ENCODE assay signal across 10 cellular contexts in genomic region chr2:84858123-84858522, GRCh38. TPM values are rescaled to one million over a fixed set of nuclear protein-coding genes. Genes with fewer than 3 reads are reported as not detected.
DNase-seq lines count a peak whose midpoint lies in the region; ATAC-seq, FAIRE-seq and TF ChIP-seq lines count a peak whose summit lies in the region.
"Had no signal": no experiment of that assay in that cellular context is flagged by ENCODE, and none has a peak within 500 bp of the region (broad histone marks: within the 10 kb centered on the region; RNA-seq: fewer than 3 reads in every experiment).

No MANE protein-coding gene starts in this region.

- H3K4me3 ChIP-seq in A549, result no peak overlapping the region
- H3K4me3 ChIP-seq in PC-3 (ENCODE audit: low read length), result no peak overlapping the region
- no peak overlapping the region for H3K4me3 ChIP-seq in fibroblast of lung (replicated peaks in 1 of 4; ENCODE audit: control extremely low read depth in 1 of 4, insufficient read depth in 1 of 4, low read depth in 3 of 4, low read length in 4 of 4)

- H3K27ac Mint-ChIP-seq in CD4-positive, alpha-beta T cell, result peak overlapping the region; percentile 94
- H3K27ac Mint-ChIP-seq: stimulated activated naive B cell treated with anti-CD40 and anti-IgM and Interleukin-4, amounts not matched to agents 10 μg/mL and 1 μg/mL and 100 μg/mL, for 72 hours had no signal

- CTCF ChIA-PET in A549 (lab: Yijun Ruan, JAX), result interaction anchor here (0.5 to 1.8 kb wide), 6 partner anchors 9 to 366 kb away, joined by 3 to 5 read pairs (median 4); no protein-coding TSS in a partner anchor
- CTCF ChIA-PET in CD4-positive, alpha-beta T cell (lab: Charles Lee), result interaction anchor here (0.9 to 2.7 kb wide), 2 partner anchors 20 to 68 kb away, joined by 3 to 14 read pairs; no protein-coding TSS in a partner anchor
- CTCF ChIA-PET in PC-3 (lab: Charles Lee), result no interaction called here

- H3K9ac ChIP-seq in PC-3 (ENCODE audit: low read length) (no peak overlapping the region), fibroblast of lung (ENCODE audit: insufficient read depth, low read length) (no peak overlapping the region)

- no TSS peak for BruUV-seq in PC-3 (replicated peaks; lab: Mats Ljungman, UMichigan)

- H3K4me1 ChIP-seq in A549 (no peaks in the 10 kb centered on the region), PC-3 (ENCODE audit: insufficient read depth, low read length) (no peaks in the 10 kb centered on the region), fibroblast of lung (ENCODE audit: control insufficient read depth, extremely low read depth, insufficient read depth, low read length) (no peaks in the 10 kb centered on the region)

- H3K27me3 Mint-ChIP-seq in CD4-positive, alpha-beta T cell, result no peaks in the 10 kb centered on the region
- H3K27me3 Mint-ChIP-seq: stimulated activated naive B cell treated with anti-CD40 and anti-IgM and Interleukin-4, amounts not matched to agents 10 μg/mL and 1 μg/mL and 100 μg/mL, for 72 hours had no signal

- intact Hi-C loops in CD4-positive, alpha-beta T cell (cut with DNase I, micrococcal nuclease), result loop anchor here in 1 of 2 experiments (5.0 kb wide), 1 partner anchor 206 kb away; no protein-coding TSS in a partner anchor
- intact Hi-C loops in PC-3 (cut with micrococcal nuclease), result no loop called here

- POLR2A ChIA-PET in A549 (lab: Yijun Ruan, JAX), result no interaction called here
- POLR2A ChIA-PET in CD4-positive, alpha-beta T cell (lab: Charles Lee), result interaction anchor here (0.8 to 9.8 kb wide), 12 partner anchors 10 to 205 kb away, joined by 3 to 132 read pairs (median 6); partner anchors contain the start of gene TRABD2A
- POLR2A ChIA-PET in PC-3 (lab: Charles Lee; ENCODE audit: unreplicated experiment), result no interaction called here

- no peaks in the 10 kb centered on the region for H3K9me2 ChIP-seq in PC-3 (replicated peaks; ENCODE audit: low read length)

- peak in 1 of 2 experiments; percentile 27; a peak in 1 of 6 replicates for ATAC-seq in A549
- no peak for ATAC-seq in CD4-positive, alpha-beta T cell (ENCODE audit: poor library complexity)
- no peak for ATAC-seq in PC-3
- ATAC-seq in GM19452 (IDR thresholded peaks at IDR 0.05; ENCODE audit: unreplicated experiment), result no peak
- ATAC-seq: stimulated activated naive B cell treated with anti-CD40 and anti-IgM and Interleukin-4, amounts not matched to agents 10 μg/mL and 1 μg/mL and 100 μg/mL, for 72 hours had no signal

- H3K27ac ChIP-seq in A549, result no peak overlapping the region
- H3K27ac ChIP-seq in CD4-positive, alpha-beta T cell (ENCODE audit: low read depth, low read length), result peak overlapping the region; percentile 69
- no peak overlapping the region for H3K27ac ChIP-seq in PC-3 (ENCODE audit: low read length)
- no peak overlapping the region for H3K27ac ChIP-seq in fibroblast of lung (ENCODE audit: insufficient read depth, low read length)

- peak overlapping the region; percentile 32 for H3K4me3 Mint-ChIP-seq in CD4-positive, alpha-beta T cell
- H3K4me3 Mint-ChIP-seq: stimulated activated naive B cell treated with anti-CD40 and anti-IgM and Interleukin-4, amounts not matched to agents 10 μg/mL and 1 μg/mL and 100 μg/mL, for 72 hours had no signal

- FAIRE-seq in A549 (lab: Jason Lieb, UNC), result no peak
- FAIRE-seq: G401.6 had no signal

- no peaks in the 10 kb centered on the region for H3K36me3 ChIP-seq in PC-3 (ENCODE audit: low read depth, low read length)
- H3K36me3 ChIP-seq in fibroblast of lung (ENCODE audit: control insufficient read depth, insufficient read depth, low read length), result no peaks in the 10 kb centered on the region

- peaks cover 91% of the 10 kb centered on the region for H3K36me3 Mint-ChIP-seq in CD4-positive, alpha-beta T cell (ENCODE audit: low read depth)

- H3F3A ChIP-seq in PC-3 (ENCODE audit: low read length, unreplicated experiment), result no peaks in the 10 kb centered on the region

- TF ChIP-seq EP300 in A549 (IDR thresholded peaks at IDR 0.05), result no peak

- H2AFZ ChIP-seq in PC-3 (ENCODE audit: low read length) (no peak overlapping the region), fibroblast of lung (ENCODE audit: low read length) (no peak overlapping the region)

- no peak for TF ChIP-seq POLR2A in A549 (IDR thresholded peaks at IDR 0.05; ENCODE audit: low read length)

- no peak; the same call in 2 of the 3 replicates for TF ChIP-seq CTCF in A549 (IDR thresholded peaks at IDR 0.05)
- peak; percentile 26 for TF ChIP-seq CTCF in CD4-positive, alpha-beta T cell (IDR thresholded peaks at IDR 0.05)
- TF ChIP-seq CTCF in PC-3 (conservative IDR thresholded peaks at IDR 0.05; ENCODE audit: low read depth, low read length), result peak; percentile 52
- peak; percentile 19 to 35 for TF ChIP-seq CTCF in fibroblast of lung (conservative IDR thresholded peaks at IDR 0.05 in 1 of 2, IDR thresholded peaks at IDR 0.05 in 1 of 2; ENCODE audit: low read depth in 1 of 2, low read length in 2 of 2)

- H3K27me3 ChIP-seq in CD4-positive, alpha-beta T cell (ENCODE audit: control insufficient read depth, insufficient read depth, low read length), result no peaks in the 10 kb centered on the region
- H3K27me3 ChIP-seq in PC-3 (ENCODE audit: low read length) (no peaks in the 10 kb centered on the region), fibroblast of lung (ENCODE audit: control insufficient read depth, insufficient read depth, low read length) (no peaks in the 10 kb centered on the region)

- peaks cover 96% of the 10 kb centered on the region for H3K4me1 Mint-ChIP-seq in CD4-positive, alpha-beta T cell (ENCODE audit: low read depth)

- no peak overlapping the region for H3K4me2 ChIP-seq in A549
- no peak overlapping the region for H3K4me2 ChIP-seq in PC-3 (ENCODE audit: low read length)
- no peak overlapping the region for H3K4me2 ChIP-seq in fibroblast of lung (ENCODE audit: extremely low read depth, insufficient read depth, low read length)

- peaks cover 9% of the 10 kb centered on the region for H3K9me3 Mint-ChIP-seq in CD4-positive, alpha-beta T cell

- DNase-seq in A549 (ENCODE audit: low read depth in 1 of 2, low spot score in 1 of 2), result no peak
- DNase-seq in CD4-positive, alpha-beta T cell, result no peak
- DNase-seq in PC-3, result no peak
- no peak for DNase-seq in fibroblast of lung (ENCODE audit: low read depth in 2 of 2)
- DNase-seq in NCI-H345 (lab: John Stamatoyannopoulos, UW), result no peak
- DNase-seq in D341Med (ENCODE audit: low spot score), result no peak
- no peak for DNase-seq in nucleus accumbens (lab: John Stamatoyannopoulos, UW)
- DNase-seq: stimulated activated naive B cell treated with anti-CD40 and anti-IgM and Interleukin-4, amounts not matched to agents 10 μg/mL and 1 μg/mL and 100 μg/mL, for 72 hours had no signal

- H3K79me2 ChIP-seq in PC-3 (ENCODE audit: low read length), result no peaks in the 10 kb centered on the region
- no peaks in the 10 kb centered on the region for H3K79me2 ChIP-seq in fibroblast of lung (ENCODE audit: control insufficient read depth, insufficient read depth, low read length)

- no peaks in the 10 kb centered on the region for H3K9me3 ChIP-seq in A549
- peaks cover 5% of the 10 kb centered on the region for H3K9me3 ChIP-seq in CD4-positive, alpha-beta T cell (ENCODE audit: control insufficient read depth, low read length)
- no peaks in the 10 kb centered on the region for H3K9me3 ChIP-seq in PC-3 (ENCODE audit: low read length)
- H3K9me3 ChIP-seq in fibroblast of lung (ENCODE audit: control insufficient read depth, insufficient read depth, low read depth, low read length), result no peaks in the 10 kb centered on the region

- no peaks in the 10 kb centered on the region for H4K20me1 ChIP-seq in PC-3 (ENCODE audit: low read length)
- no peaks in the 10 kb centered on the region for H4K20me1 ChIP-seq in fibroblast of lung (ENCODE audit: control insufficient read depth, extremely low read depth, insufficient read depth, low read length)

- peak; percentile 34 to 48; a peak in 3 of 5 replicates for TF ChIP-seq RAD21 in A549 (conservative IDR thresholded peaks at IDR 0.05 in 1 of 2, IDR thresholded peaks at IDR 0.05 in 1 of 2)

- 66% methylated on average over 3 of the region's 3 CpGs for WGBS in A549 (ENCODE audit: missing lambda C conversion rate)

TF ChIP-seq in A549, 52 proteins besides CTCF, POLR2A, EP300 and RAD21:
- TF ChIP-seq CHD2 (IDR thresholded peaks at IDR 0.05; ENCODE audit: low read length, partially characterized antibody), result no peak
- TF ChIP-seq ZFP36 (IDR thresholded peaks at IDR 0.05; ENCODE audit: borderline replicate concordance, partially characterized antibody), result no peak
- peak; percentile 35; the same call in 2 of the 3 replicates for TF ChIP-seq SMC3 (IDR thresholded peaks at IDR 0.05)
- TF ChIP-seq CBX8 (IDR thresholded peaks at IDR 0.05), result no peak
- no peak for TF ChIP-seq MYC (IDR thresholded peaks at IDR 0.05; ENCODE audit: borderline replicate concordance, low read length)

RNA-seq across cellular contexts. Expression of gene TRABD2A, which starts 22.8 kb away (rescaled TPM):
- 6.1 and 8.1 TPM in 2 replicates for polyA plus RNA-seq in A549 (2011; rRNA removed)
- polyA plus RNA-seq in A549 (2012; cell fraction: cytosol; rRNA removed), result 6.3 and 8.3 TPM in 2 replicates
- polyA plus RNA-seq in A549 (2012; cell fraction: nucleus; rRNA removed), result 8.9 and 9.0 TPM in 2 replicates
- polyA plus RNA-seq in A549 (2017; fragmentation: RNase III; extraction: RNeasy Plus Mini Kit Qiagen cat#74134 plus additional on column Dnase treatment), result 7.0 to 7.4 TPM (median 7.1 TPM) in 3 replicates
- 18.1 and 18.9 TPM in 2 replicates for polyA minus RNA-seq in A549 (2011; rRNA and poly(A)+ RNA removed)
- 100 to 1,000 TPM; 166 to 170 TPM for total RNA-seq in CD4-positive, alpha-beta T cell
- 2.0 and 4.0 TPM in 2 replicates for total RNA-seq in PC-3 (2014; rRNA removed)
- total RNA-seq in fibroblast of lung, result 10.8 and 14.4 TPM in 2 replicates
- polyA plus RNA-seq in fibroblast of lung, result 4.4 and 9.8 TPM in 2 replicates
- 3.6 and 8.7 TPM in 2 replicates for polyA plus RNA-seq in fibroblast of lung (2012)
- polyA minus RNA-seq in fibroblast of lung (ENCODE audit: low replicate concordance), result 1.8 and 30.6 TPM in 2 replicates

RNA-seq across cellular contexts. Expression of gene TMSB10, which starts 47.3 kb away (rescaled TPM):
- polyA plus RNA-seq in A549 (2011; rRNA removed) (2,292 and 3,109 TPM in 2 replicates), A549 (2017; fragmentation: RNase III; extraction: RNeasy Plus Mini Kit Qiagen cat#74134 plus additional on column Dnase treatment) (6,648 to 7,189 TPM (median 7,015 TPM) in 3 replicates), fibroblast of lung (7,414 and 10,645 TPM in 2 replicates)
- 4,680 and 6,577 TPM in 2 replicates for polyA plus RNA-seq in A549 (2012; cell fraction: cytosol; rRNA removed)
- 1,922 and 4,092 TPM in 2 replicates for polyA plus RNA-seq in A549 (2012; cell fraction: nucleus; rRNA removed)
- 369 and 387 TPM in 2 replicates for polyA minus RNA-seq in A549 (2011; rRNA and poly(A)+ RNA removed)
- 1,000 to 10,000 TPM; 1,969 to 2,001 TPM for total RNA-seq in CD4-positive, alpha-beta T cell
- total RNA-seq in PC-3 (2014; rRNA removed) (4,758 and 5,246 TPM in 2 replicates), fibroblast of lung (8,130 and 10,208 TPM in 2 replicates)
- polyA plus RNA-seq in fibroblast of lung (2012), result 9,984 and 10,031 TPM in 2 replicates
- 1,198 and 1,308 TPM in 2 replicates for polyA minus RNA-seq in fibroblast of lung (ENCODE audit: low replicate concordance)

Comparison
In these comparisons a context has a peak if more than half of its experiments do, and no peak if none do; other contexts are left out.
1. RNA of gene TRABD2A, which starts 22.8 kb away (total RNA-seq): 166 to 170 TPM in CD4-positive, alpha-beta T cell; 10.8 to 14.4 TPM in fibroblast of lung and 2.0 to 4.0 TPM in PC-3; every median in the first group is over 10 times any median in the second.